Comparison of ENCODE assay signal across 21 cellular contexts in the genomic region with DNA sequence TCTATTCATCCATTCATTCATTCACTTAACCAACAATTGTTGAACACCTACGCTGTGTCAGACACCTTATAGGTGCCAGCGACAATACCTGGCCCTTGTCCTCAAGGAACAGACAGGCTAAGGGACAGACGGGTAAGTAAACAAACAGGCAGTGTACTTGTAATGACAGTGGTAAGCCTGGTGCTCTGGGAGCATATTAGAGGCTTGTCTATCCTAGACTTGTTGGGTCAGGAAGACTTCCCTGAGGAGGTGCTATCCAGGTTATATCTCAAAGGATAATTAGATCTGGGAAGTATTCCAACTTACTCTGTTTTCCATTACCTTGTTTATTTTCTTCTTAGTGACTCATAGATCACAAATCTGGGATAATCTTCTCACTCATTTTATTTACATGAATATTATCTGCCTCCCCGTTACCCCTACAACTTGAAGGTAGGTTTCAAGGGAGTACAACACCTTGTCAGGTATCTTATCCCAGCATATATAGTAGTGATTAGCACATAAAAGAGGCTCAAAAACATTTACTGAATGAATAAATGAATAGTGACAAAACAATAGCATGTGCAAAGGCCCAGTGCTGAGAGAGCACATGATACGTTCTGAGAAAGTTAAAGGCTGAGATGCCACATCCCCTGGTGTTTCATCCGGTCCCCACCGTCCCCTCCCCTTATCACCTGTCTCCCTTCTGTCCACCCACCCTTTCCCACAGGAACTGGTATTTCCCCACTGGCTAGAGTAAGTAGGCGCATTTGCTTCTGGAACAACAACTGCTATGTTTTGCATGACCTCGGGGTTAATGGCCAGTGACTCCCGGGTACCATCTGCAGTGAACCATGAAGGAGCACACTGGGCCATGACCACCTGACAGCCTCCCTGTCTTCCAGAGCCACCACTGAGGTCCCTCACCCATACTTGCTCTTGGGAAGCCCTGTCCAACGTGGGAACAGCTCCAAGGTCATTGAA.
DNase-seq lines count a peak whose midpoint lies in the region; ATAC-seq, FAIRE-seq and TF ChIP-seq lines count a peak whose summit lies in the region.
"Had no signal": no experiment of that assay in that cellular context is flagged by ENCODE, and none has a peak within 500 bp of the region (broad histone marks: within the 10 kb centered on the region; RNA-seq: fewer than 3 reads in every experiment).

No MANE protein-coding gene starts in this region.

- peaks cover 6% of the 10 kb centered on the region for H3K27me3 Mint-ChIP-seq in nephron progenitor cell (ENCODE audit: low read depth, poor library complexity)
- H3K27me3 Mint-ChIP-seq in CD4-positive, alpha-beta memory T cell = peaks cover 0 to 1% of the 10 kb centered on the region in 2 donors
- H3K27me3 Mint-ChIP-seq: central memory CD8-positive, alpha-beta T cell had no signal

- CTCF ChIA-PET in CD4-positive, alpha-beta memory T cell (lab: Charles Lee; ENCODE audit: partially characterized antibody) = no interaction called here

- no peak for FAIRE-seq in bronchial epithelial cell (lab: Jason Lieb, UNC)
- FAIRE-seq: A549 had no signal

- 85% methylated on average over 11 of the region's 11 CpGs for WGBS in hepatocyte (ENCODE audit: low lambda C conversion rate, missing lambda C conversion rate)

- intact Hi-C loops in CD4-positive, alpha-beta memory T cell (cut with micrococcal nuclease) = no loop called here

- H3K36me3 Mint-ChIP-seq in nephron progenitor cell (ENCODE audit: low read depth) = no peaks in the 10 kb centered on the region
- no peaks in the 10 kb centered on the region for H3K36me3 Mint-ChIP-seq in CD4-positive, alpha-beta memory T cell

- no peaks in the 10 kb centered on the region for H3K79me2 ChIP-seq in hepatocyte

- peaks cover 15% of the 10 kb centered on the region for H3K4me1 Mint-ChIP-seq in nephron progenitor cell
- no peaks in the 10 kb centered on the region for H3K4me1 Mint-ChIP-seq in CD4-positive, alpha-beta memory T cell
- H3K4me1 Mint-ChIP-seq: activated CD4-positive, alpha-beta T cell treated with anti-CD3 and anti-CD28 coated beads for 36 hours had no signal

- H3K4me1 ChIP-seq in CD4-positive, alpha-beta memory T cell (ENCODE audit: insufficient read depth, low read length) = no peaks in the 10 kb centered on the region
- H3K4me1 ChIP-seq in hepatocyte (ENCODE audit: insufficient read depth) = no peaks in the 10 kb centered on the region
- H3K4me1 ChIP-seq: A549, prostate gland had no signal

- no peaks in the 10 kb centered on the region for H3K9me2 ChIP-seq in hepatocyte (replicated peaks; ENCODE audit: insufficient read depth)

- H3K9me3 ChIP-seq in CD4-positive, alpha-beta memory T cell (ENCODE audit: control insufficient read depth in 1 of 2, low read length in 2 of 2) = no peaks in the 10 kb centered on the region
- no peaks in the 10 kb centered on the region for H3K9me3 ChIP-seq in hepatocyte (ENCODE audit: low read depth)
- H3K9me3 ChIP-seq: A549, heart left ventricle, neutrophil, prostate gland had no signal

- no peak overlapping the region for H3K4me3 Mint-ChIP-seq in nephron progenitor cell
- H3K4me3 Mint-ChIP-seq in CD4-positive, alpha-beta memory T cell = no peak overlapping the region
- H3K4me3 Mint-ChIP-seq: activated CD4-positive, alpha-beta T cell treated with anti-CD3 and anti-CD28 coated beads for 36 hours; activated T-cell treated with anti-CD3 and anti-CD28 coated beads, Interleukin-2, amount 50 U/mL, for 4 hours; central memory CD8-positive, alpha-beta T cell had no signal

- POLR2A ChIA-PET in CD4-positive, alpha-beta memory T cell (lab: Charles Lee; ENCODE audit: partially characterized antibody) = no interaction called here

- peak overlapping the region; percentile 27 for H3K27ac Mint-ChIP-seq in nephron progenitor cell
- H3K27ac Mint-ChIP-seq in CD4-positive, alpha-beta memory T cell = no peak overlapping the region
- H3K27ac Mint-ChIP-seq: activated CD4-positive, alpha-beta T cell treated with anti-CD3 and anti-CD28 coated beads for 36 hours had no signal

- H4K20me1 ChIP-seq in hepatocyte (ENCODE audit: insufficient read depth, poor library complexity, severe bottlenecking) = no peaks in the 10 kb centered on the region

- DNase-seq in NCI-H2171 treated with DMSO at 0.1 percent for 48 hours (lab: John Stamatoyannopoulos, UW) (peak; percentile 44), NCI-H2171 (lab: John Stamatoyannopoulos, UW) (no peak), NCI-H2029 (lab: John Stamatoyannopoulos, UW) (peak; percentile 50), bronchial epithelial cell (ENCODE audit: low read depth) (peak; percentile 41), nephron progenitor cell (peak; percentile 36), hepatocyte (ENCODE audit: low spot score) (no peak)
- DNase-seq in CD4-positive, alpha-beta memory T cell = no peak
- DNase-seq: activated CD4-positive, alpha-beta T cell treated with anti-CD3 and anti-CD28 coated beads for 36 hours; activated CD8-positive, alpha-beta memory T cell treated with anti-CD3 and anti-CD28 coated beads for 24 hours; activated naive CD4-positive, alpha-beta T cell treated with Interleukin-2 at 50 U/mL for 16 hours; activated T-cell treated with anti-CD3 and anti-CD28 coated beads, Interleukin-2, amount 50 U/mL, for 4 hours; heart left ventricle; SIG-M5; T-helper 1 cell had no signal

- H3K4me3 ChIP-seq in bronchial epithelial cell (ENCODE audit: low read depth, low read length) (no peak overlapping the region), hepatocyte (no peak overlapping the region)
- no peak overlapping the region for H3K4me3 ChIP-seq in CD4-positive, alpha-beta memory T cell (ENCODE audit: low read length in 2 of 2)
- H3K4me3 ChIP-seq: A549, heart left ventricle, prostate gland had no signal

- no peak for TF ChIP-seq CTCF in bronchial epithelial cell (IDR thresholded peaks at IDR 0.05; ENCODE audit: insufficient read depth, low read length, severe bottlenecking)
- no peak for TF ChIP-seq CTCF in nephron progenitor cell (IDR thresholded peaks at IDR 0.05)
- TF ChIP-seq CTCF in hepatocyte (IDR thresholded peaks at IDR 0.05; ENCODE audit: poor library complexity) = no peak

- no peak overlapping the region for H3K4me2 ChIP-seq in hepatocyte
- H3K4me2 ChIP-seq: A549, KMS-11 had no signal

- H2AFZ ChIP-seq in hepatocyte = no peak overlapping the region

- no peaks in the 10 kb centered on the region for H3K9me3 Mint-ChIP-seq in nephron progenitor cell
- H3K9me3 Mint-ChIP-seq in CD4-positive, alpha-beta memory T cell = peaks cover 0 to 2% (median 0%) of the 10 kb centered on the region in 8 donors
- H3K9me3 Mint-ChIP-seq: activated T-cell treated with anti-CD3 and anti-CD28 coated beads, Interleukin-2, amount 50 U/mL, for 4 hours; central memory CD8-positive, alpha-beta T cell had no signal

- H3K27me3 ChIP-seq in bronchial epithelial cell (ENCODE audit: control insufficient read depth, insufficient read depth, low read length) = no peaks in the 10 kb centered on the region
- H3K27me3 ChIP-seq in CD4-positive, alpha-beta memory T cell (ENCODE audit: insufficient read depth, low read length) = no peaks in the 10 kb centered on the region
- no peaks in the 10 kb centered on the region for H3K27me3 ChIP-seq in hepatocyte
- H3K27me3 ChIP-seq: heart left ventricle, neutrophil had no signal

- H3K36me3 ChIP-seq in bronchial epithelial cell (ENCODE audit: control insufficient read depth, insufficient read depth, low read length) = no peaks in the 10 kb centered on the region
- no peaks in the 10 kb centered on the region for H3K36me3 ChIP-seq in CD4-positive, alpha-beta memory T cell (ENCODE audit: insufficient read depth, low read length)
- H3K36me3 ChIP-seq in hepatocyte (replicated peaks; ENCODE audit: insufficient read depth, low read depth) = no peaks in the 10 kb centered on the region
- H3K36me3 ChIP-seq: heart left ventricle, neutrophil, prostate gland had no signal

- no peak for ATAC-seq in GM19328 (IDR thresholded peaks at IDR 0.05; ENCODE audit: unreplicated experiment)
- ATAC-seq: A549; activated CD4-positive, alpha-beta T cell treated with anti-CD3 and anti-CD28 coated beads for 36 hours; activated T-cell treated with anti-CD3 and anti-CD28 coated beads, Interleukin-2, amount 50 U/mL, for 4 hours; HCT116 had no signal

- H3K27ac ChIP-seq in CD4-positive, alpha-beta memory T cell (ENCODE audit: low read depth, low read length) = no peak overlapping the region
- no peak overlapping the region for H3K27ac ChIP-seq in hepatocyte
- H3K27ac ChIP-seq: A549, heart left ventricle, KMS-11, neutrophil, prostate gland had no signal

Comparison
In these comparisons a context has a peak if more than half of its experiments do, and no peak if none do; other contexts are left out.
1. DNase-seq: peak in NCI-H2171 treated with DMSO at 0.1 percent for 48 hours (single experiment), NCI-H2029 (single experiment), bronchial epithelial cell (single experiment) and nephron progenitor cell (single experiment); none in NCI-H2171 (single experiment), CD4-positive, alpha-beta memory T cell (0 of 5) and hepatocyte (single experiment).